ENCODE assay signal across 16 cellular contexts in the genomic region with DNA sequence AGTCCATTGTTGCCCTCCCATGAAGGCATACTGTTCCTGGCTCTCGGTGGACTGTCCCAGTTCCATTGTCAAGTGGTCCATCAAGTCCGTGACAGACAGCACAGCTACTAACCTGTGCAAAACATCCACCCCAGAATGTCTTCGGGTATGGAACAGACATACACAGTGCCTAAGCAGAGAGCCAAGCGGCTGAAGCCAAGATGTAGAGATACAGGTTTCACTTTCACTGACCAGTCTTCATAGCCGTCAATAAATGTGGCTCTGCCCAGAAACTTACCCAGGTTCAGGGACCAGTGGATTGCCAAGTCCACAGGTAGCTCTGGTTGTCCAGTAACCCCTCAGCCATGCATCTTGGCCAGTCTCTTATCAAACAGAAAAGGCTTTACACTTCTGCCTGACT.
"Had no signal": no experiment of that assay in that cellular context is flagged by ENCODE, and none has a peak within 500 bp of the region (broad histone marks: within the 10 kb centered on the region; RNA-seq: fewer than 3 reads in every experiment).

No MANE protein-coding gene starts in this region.

- H3K27me3 ChIP-seq: adrenal gland, right atrium auricular region, spleen had no signal

- DNase-seq: activated CD4-positive, alpha-beta T cell treated with anti-CD3 and anti-CD28 coated beads, Interleukin-2, amount 50 U/mL, for 4 hours; activated naive CD4-positive, alpha-beta T cell treated with anti-CD3 and anti-CD28 coated beads for 36 hours; adrenal gland; effector memory CD8-positive, alpha-beta T cell; gastrocnemius medialis; heart right ventricle; kidney; mesendoderm; spleen; stimulated activated naive CD4-positive, alpha-beta T cell had no signal

- H3K9me3 ChIP-seq: adrenal gland, gastrocnemius medialis, heart right ventricle, right atrium auricular region, spleen, suprapubic skin had no signal

- H3K27ac Mint-ChIP-seq: activated naive CD4-positive, alpha-beta T cell treated with anti-CD3 and anti-CD28 coated beads for 36 hours; dendritic cell treated with granulocyte-macrophage colony-stimulating factor and Interleukin-4, amounts not matched to agents 40 ng/mL and 50 ng/mL, for 4 days had no signal

- H3K4me3 Mint-ChIP-seq: activated naive CD4-positive, alpha-beta T cell treated with anti-CD3 and anti-CD28 coated beads for 36 hours; dendritic cell treated with granulocyte-macrophage colony-stimulating factor and Interleukin-4, amounts not matched to agents 40 ng/mL and 50 ng/mL, for 4 days; T-helper 1 cell treated with Interleukin-12 subunit alpha and Interleukin-12 subunit beta and Interleukin-4 antibody, amounts not matched to agents 30 μg/mL and 1 μg/mL, for 36 hours had no signal

- H3K9me3 Mint-ChIP-seq: activated naive CD4-positive, alpha-beta T cell treated with anti-CD3 and anti-CD28 coated beads for 36 hours; central memory CD8-positive, alpha-beta T cell; dendritic cell treated with granulocyte-macrophage colony-stimulating factor and Interleukin-4, amounts not matched to agents 40 ng/mL and 50 ng/mL, for 4 days; effector memory CD8-positive, alpha-beta T cell; T-helper 1 cell treated with Interleukin-12 subunit alpha and Interleukin-12 subunit beta and Interleukin-4 antibody, amounts not matched to agents 30 μg/mL and 1 μg/mL, for 36 hours had no signal

- ATAC-seq: gastrocnemius medialis had no signal

- H3K4me3 ChIP-seq: adrenal gland, gastrocnemius medialis, heart right ventricle, right atrium auricular region, spleen, suprapubic skin had no signal

- H3K4me1 ChIP-seq: adrenal gland, gastrocnemius medialis, right atrium auricular region, suprapubic skin had no signal

- H3K27me3 Mint-ChIP-seq: central memory CD8-positive, alpha-beta T cell; dendritic cell treated with granulocyte-macrophage colony-stimulating factor and Interleukin-4, amounts not matched to agents 40 ng/mL and 50 ng/mL, for 4 days had no signal

- H3K27ac ChIP-seq: adrenal gland, epithelial cell of prostate, gastrocnemius medialis, heart right ventricle, right atrium auricular region, spleen, suprapubic skin had no signal

- H3K36me3 ChIP-seq: adrenal gland, gastrocnemius medialis, heart right ventricle, right atrium auricular region, spleen, suprapubic skin had no signal
